In genomic region chr19:12792853-12793289, GRCh38 we compare ENCODE assay signal across 8 cellular contexts. TPM values are rescaled to one million over a fixed set of nuclear protein-coding genes. Genes with fewer than 3 reads are reported as not detected.
DNase-seq lines count a peak whose midpoint lies in the region; ATAC-seq and TF ChIP-seq lines count a peak whose summit lies in the region.

No MANE protein-coding gene starts in this region.

- peaks cover 18% of the 10 kb centered on the region for H3K79me2 ChIP-seq in hepatocyte

- H4K20me1 ChIP-seq in hepatocyte (ENCODE audit: insufficient read depth, poor library complexity, severe bottlenecking) = peaks cover 10% of the 10 kb centered on the region

- peak overlapping the region; percentile 94 for H3K4me3 ChIP-seq in hepatocyte

- H3K9me3 ChIP-seq in hepatocyte (ENCODE audit: low read depth) = no peaks in the 10 kb centered on the region

- 2% methylated on average over 20 of the region's 22 CpGs for WGBS in hepatocyte (ENCODE audit: low lambda C conversion rate, missing lambda C conversion rate)

- POLR2A ChIA-PET in activated CD8-positive, alpha-beta T cell treated with anti-CD3 and anti-CD28 coated beads for 36 hours (lab: Charles Lee) = interaction anchor here (0.7 to 3.3 kb wide), 22 partner anchors 9 to 460 kb away, joined by 3 to 97 read pairs (median 4); partner anchors contain the start of genes DHPS, FBXW9, PRDX2 and RNASEH2A

- H3K36me3 Mint-ChIP-seq in activated CD8-positive, alpha-beta T cell treated with anti-CD3 and anti-CD28 coated beads for 36 hours (ENCODE audit: low read depth) = peaks cover 22% of the 10 kb centered on the region
- H3K36me3 Mint-ChIP-seq in stimulated activated naive B cell treated with anti-CD40 and anti-IgM and Interleukin-4, amounts not matched to agents 10 μg/mL and 1 μg/mL and 100 μg/mL, for 72 hours = peaks cover 19 to 20% of the 10 kb centered on the region in 2 donors

- TF ChIP-seq CTCF in activated CD8-positive, alpha-beta T cell treated with anti-CD3 and anti-CD28 coated beads for 36 hours (IDR thresholded peaks at IDR 0.05) = no peak
- no peak for TF ChIP-seq CTCF in hepatocyte (IDR thresholded peaks at IDR 0.05; ENCODE audit: poor library complexity)

- ATAC-seq in activated CD8-positive, alpha-beta T cell treated with anti-CD3 and anti-CD28 coated beads for 36 hours = no peak
- no peak for ATAC-seq in stimulated activated naive B cell treated with anti-CD40 and anti-IgM and Interleukin-4, amounts not matched to agents 10 μg/mL and 1 μg/mL and 100 μg/mL, for 72 hours (replicated peaks)
- ATAC-seq in HG03378 (IDR thresholded peaks at IDR 0.05; ENCODE audit: unreplicated experiment) (no peak), GM18861 (IDR thresholded peaks at IDR 0.05; ENCODE audit: unreplicated experiment) (no peak)

- no peak overlapping the region for H2AFZ ChIP-seq in hepatocyte

- no peaks in the 10 kb centered on the region for H3K27me3 ChIP-seq in hepatocyte

- H3K9me3 Mint-ChIP-seq in activated CD8-positive, alpha-beta T cell treated with anti-CD3 and anti-CD28 coated beads for 36 hours = no peaks in the 10 kb centered on the region
- H3K9me3 Mint-ChIP-seq in stimulated activated naive B cell treated with anti-CD40 and anti-IgM and Interleukin-4, amounts not matched to agents 10 μg/mL and 1 μg/mL and 100 μg/mL, for 72 hours = no peaks in the 10 kb centered on the region

- DNase-seq in DMS 273 (lab: John Stamatoyannopoulos, UW; ENCODE audit: unreplicated experiment) (peak; percentile 68), DMS 273 treated with DMSO at 0.1 percent for 48 hours (lab: John Stamatoyannopoulos, UW) (no peak), hepatocyte (ENCODE audit: low spot score) (no peak), ACHN (no peak)
- DNase-seq in activated CD8-positive, alpha-beta T cell treated with anti-CD3 and anti-CD28 coated beads for 36 hours = no peak
- no peak for DNase-seq in stimulated activated naive B cell treated with anti-CD40 and anti-IgM and Interleukin-4, amounts not matched to agents 10 μg/mL and 1 μg/mL and 100 μg/mL, for 72 hours

- H3K4me1 ChIP-seq in hepatocyte (ENCODE audit: insufficient read depth) = peaks cover 29% of the 10 kb centered on the region

- in situ Hi-C loops in ACHN (cut with HindIII; ENCODE audit: low pct_ligation_motif_present, low pct_unique_long_range_greater_than_20kb, low sequenced_read_pairs) = no loop called here

- peak overlapping the region; percentile 99 for H3K27ac ChIP-seq in hepatocyte

- CTCF ChIA-PET in activated CD8-positive, alpha-beta T cell treated with anti-CD3 and anti-CD28 coated beads for 36 hours (lab: Charles Lee) = interaction anchor here (0.9 to 14.2 kb wide), 8 partner anchors 9 to 93 kb away, joined by 3 to 480 read pairs (median 4); partner anchors contain the start of gene THSD8

- no peaks in the 10 kb centered on the region for H3K9me2 ChIP-seq in hepatocyte (replicated peaks; ENCODE audit: insufficient read depth)

- H3K4me2 ChIP-seq in hepatocyte = peak overlapping the region; percentile 84

- peaks cover 44% of the 10 kb centered on the region for H3K4me1 Mint-ChIP-seq in activated CD8-positive, alpha-beta T cell treated with anti-CD3 and anti-CD28 coated beads for 36 hours (ENCODE audit: low read depth)
- H3K4me1 Mint-ChIP-seq in stimulated activated naive B cell treated with anti-CD40 and anti-IgM and Interleukin-4, amounts not matched to agents 10 μg/mL and 1 μg/mL and 100 μg/mL, for 72 hours = peaks cover 43 to 61% of the 10 kb centered on the region in 2 donors

- peak overlapping the region; percentile 98 for H3K27ac Mint-ChIP-seq in activated CD8-positive, alpha-beta T cell treated with anti-CD3 and anti-CD28 coated beads for 36 hours
- H3K27ac Mint-ChIP-seq in stimulated activated naive B cell treated with anti-CD40 and anti-IgM and Interleukin-4, amounts not matched to agents 10 μg/mL and 1 μg/mL and 100 μg/mL, for 72 hours = peak overlapping the region; percentile 100

- H3K4me3 Mint-ChIP-seq in activated CD8-positive, alpha-beta T cell treated with anti-CD3 and anti-CD28 coated beads for 36 hours = peak overlapping the region; percentile 95
- H3K4me3 Mint-ChIP-seq in stimulated activated naive B cell treated with anti-CD40 and anti-IgM and Interleukin-4, amounts not matched to agents 10 μg/mL and 1 μg/mL and 100 μg/mL, for 72 hours = peak overlapping the region; percentile 96 to 100

- H3K36me3 ChIP-seq in hepatocyte (replicated peaks; ENCODE audit: insufficient read depth, low read depth) = no peaks in the 10 kb centered on the region

- H3K27me3 Mint-ChIP-seq in activated CD8-positive, alpha-beta T cell treated with anti-CD3 and anti-CD28 coated beads for 36 hours = no peaks in the 10 kb centered on the region
- no peaks in the 10 kb centered on the region for H3K27me3 Mint-ChIP-seq in stimulated activated naive B cell treated with anti-CD40 and anti-IgM and Interleukin-4, amounts not matched to agents 10 μg/mL and 1 μg/mL and 100 μg/mL, for 72 hours

- intact Hi-C loops in activated CD8-positive, alpha-beta T cell treated with anti-CD3 and anti-CD28 coated beads for 36 hours (cut with micrococcal nuclease) = no loop called here

RNA-seq across cellular contexts. Expression of gene JUNB, which starts 1.6 kb away (rescaled TPM):
- total RNA-seq in activated CD8-positive, alpha-beta T cell treated with anti-CD3 and anti-CD28 coated beads for 36 hours = 100 to 1,000 TPM; 292 to 299 TPM
- 343 and 399 TPM in 2 replicates for total RNA-seq in hepatocyte
- 539 and 633 TPM in 2 replicates for polyA plus RNA-seq in hepatocyte

RNA-seq across cellular contexts. Expression of gene PRDX2, which starts 8.7 kb away (rescaled TPM):
- 100 to 1,000 TPM; 251 to 262 TPM for total RNA-seq in activated CD8-positive, alpha-beta T cell treated with anti-CD3 and anti-CD28 coated beads for 36 hours
- total RNA-seq in hepatocyte = 497 and 589 TPM in 2 replicates
- polyA plus RNA-seq in hepatocyte = 581 and 582 TPM in 2 replicates

RNA-seq across cellular contexts. Expression of gene THSD8, which starts 9.0 kb away (rescaled TPM):
- 10 to 100 TPM; 31.1 to 36.2 TPM for total RNA-seq in activated CD8-positive, alpha-beta T cell treated with anti-CD3 and anti-CD28 coated beads for 36 hours
- not detected in 2 replicates for total RNA-seq in hepatocyte
- 5.1 and 5.7 TPM in 2 replicates for polyA plus RNA-seq in hepatocyte

RNA-seq across cellular contexts. Expression of gene RNASEH2A, which starts 13.5 kb away (rescaled TPM):
- 10 to 100 TPM; 40.3 to 44.1 TPM for total RNA-seq in activated CD8-positive, alpha-beta T cell treated with anti-CD3 and anti-CD28 coated beads for 36 hours
- total RNA-seq in hepatocyte = 8.3 and 9.3 TPM in 2 replicates
- 20.4 and 25.7 TPM in 2 replicates for polyA plus RNA-seq in hepatocyte

RNA-seq across cellular contexts. Expression of gene HOOK2, which starts 17.5 kb away (rescaled TPM):
- 10 to 100 TPM; 17.3 to 18.4 TPM for total RNA-seq in activated CD8-positive, alpha-beta T cell treated with anti-CD3 and anti-CD28 coated beads for 36 hours
- 44.3 and 70.5 TPM in 2 replicates for total RNA-seq in hepatocyte
- polyA plus RNA-seq in hepatocyte = 113 and 128 TPM in 2 replicates

Comparison
In these comparisons a context has a peak if more than half of its experiments do, and no peak if none do; other contexts are left out.
1. RNA of gene THSD8, which starts 9.0 kb away (total RNA-seq): 31.1 to 36.2 TPM in activated CD8-positive, alpha-beta T cell treated with anti-CD3 and anti-CD28 coated beads for 36 hours; not detected in hepatocyte; every median in the first group is over 10 times any median in the second.